Comparison of ENCODE assay signal across 1 cellular context in the genomic region with DNA sequence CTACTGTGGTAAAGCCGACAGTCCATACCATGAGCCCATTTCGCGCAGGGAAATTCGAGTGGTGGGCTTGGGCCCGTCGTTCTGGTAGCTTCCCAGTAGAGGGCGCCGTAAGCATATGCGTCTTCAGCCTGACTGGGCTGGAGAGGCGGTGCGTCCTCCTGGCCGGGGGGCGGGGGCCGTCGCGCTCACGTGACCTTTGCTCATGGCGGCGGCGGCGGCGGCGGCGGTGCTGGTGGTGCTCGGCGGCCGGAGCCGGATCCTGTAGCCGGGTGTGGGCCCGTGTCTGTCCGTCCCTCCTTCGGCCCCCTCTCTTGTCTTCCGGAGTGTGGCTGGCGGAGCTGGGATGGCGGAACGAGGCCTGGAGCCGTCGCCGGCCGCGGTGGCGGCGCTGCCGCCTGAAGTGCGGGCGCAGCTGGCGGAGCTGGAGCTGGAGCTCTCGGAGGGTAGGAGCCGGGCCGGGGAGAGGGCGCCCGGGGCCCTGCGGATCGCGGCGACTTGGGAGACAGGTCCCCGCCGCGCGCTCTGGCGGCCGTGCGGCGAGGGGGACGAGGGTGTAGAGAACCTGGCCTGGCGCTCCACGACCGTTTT.
A peak's percentile ranks its signal among the peaks of the same experiment; 100 is the strongest.
TF ChIP-seq lines count a peak whose summit lies in the region.

A gene with protein sequence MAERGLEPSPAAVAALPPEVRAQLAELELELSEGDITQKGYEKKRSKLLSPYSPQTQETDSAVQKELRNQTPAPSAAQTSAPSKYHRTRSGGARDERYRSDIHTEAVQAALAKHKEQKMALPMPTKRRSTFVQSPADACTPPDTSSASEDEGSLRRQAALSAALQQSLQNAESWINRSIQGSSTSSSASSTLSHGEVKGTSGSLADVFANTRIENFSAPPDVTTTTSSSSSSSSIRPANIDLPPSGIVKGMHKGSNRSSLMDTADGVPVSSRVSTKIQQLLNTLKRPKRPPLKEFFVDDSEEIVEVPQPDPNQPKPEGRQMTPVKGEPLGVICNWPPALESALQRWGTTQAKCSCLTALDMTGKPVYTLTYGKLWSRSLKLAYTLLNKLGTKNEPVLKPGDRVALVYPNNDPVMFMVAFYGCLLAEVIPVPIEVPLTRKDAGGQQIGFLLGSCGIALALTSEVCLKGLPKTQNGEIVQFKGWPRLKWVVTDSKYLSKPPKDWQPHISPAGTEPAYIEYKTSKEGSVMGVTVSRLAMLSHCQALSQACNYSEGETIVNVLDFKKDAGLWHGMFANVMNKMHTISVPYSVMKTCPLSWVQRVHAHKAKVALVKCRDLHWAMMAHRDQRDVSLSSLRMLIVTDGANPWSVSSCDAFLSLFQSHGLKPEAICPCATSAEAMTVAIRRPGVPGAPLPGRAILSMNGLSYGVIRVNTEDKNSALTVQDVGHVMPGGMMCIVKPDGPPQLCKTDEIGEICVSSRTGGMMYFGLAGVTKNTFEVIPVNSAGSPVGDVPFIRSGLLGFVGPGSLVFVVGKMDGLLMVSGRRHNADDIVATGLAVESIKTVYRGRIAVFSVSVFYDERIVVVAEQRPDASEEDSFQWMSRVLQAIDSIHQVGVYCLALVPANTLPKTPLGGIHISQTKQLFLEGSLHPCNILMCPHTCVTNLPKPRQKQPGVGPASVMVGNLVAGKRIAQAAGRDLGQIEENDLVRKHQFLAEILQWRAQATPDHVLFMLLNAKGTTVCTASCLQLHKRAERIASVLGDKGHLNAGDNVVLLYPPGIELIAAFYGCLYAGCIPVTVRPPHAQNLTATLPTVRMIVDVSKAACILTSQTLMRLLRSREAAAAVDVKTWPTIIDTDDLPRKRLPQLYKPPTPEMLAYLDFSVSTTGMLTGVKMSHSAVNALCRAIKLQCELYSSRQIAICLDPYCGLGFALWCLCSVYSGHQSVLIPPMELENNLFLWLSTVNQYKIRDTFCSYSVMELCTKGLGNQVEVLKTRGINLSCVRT (N-terminal part only) (plus strand): TSS at position 188 of the 588 bp plus-strand sequence. CDS start 156 bp downstream, at position 344.

TF ChIP-seq in neural cell, 6 proteins besides CTCF, POLR2A, EP300 and RAD21:
- peak; percentile 76 for TF ChIP-seq MXI1 (conservative IDR thresholded peaks at IDR 0.05; ENCODE audit: poor library complexity, severe bottlenecking)
- peak; percentile 96 for TF ChIP-seq SMC3 (conservative IDR thresholded peaks at IDR 0.05; ENCODE audit: poor library complexity)
- TF ChIP-seq TAF1 (IDR thresholded peaks at IDR 0.05; ENCODE audit: low read depth), result peak; percentile 97
- TF ChIP-seq, protein P1, sequence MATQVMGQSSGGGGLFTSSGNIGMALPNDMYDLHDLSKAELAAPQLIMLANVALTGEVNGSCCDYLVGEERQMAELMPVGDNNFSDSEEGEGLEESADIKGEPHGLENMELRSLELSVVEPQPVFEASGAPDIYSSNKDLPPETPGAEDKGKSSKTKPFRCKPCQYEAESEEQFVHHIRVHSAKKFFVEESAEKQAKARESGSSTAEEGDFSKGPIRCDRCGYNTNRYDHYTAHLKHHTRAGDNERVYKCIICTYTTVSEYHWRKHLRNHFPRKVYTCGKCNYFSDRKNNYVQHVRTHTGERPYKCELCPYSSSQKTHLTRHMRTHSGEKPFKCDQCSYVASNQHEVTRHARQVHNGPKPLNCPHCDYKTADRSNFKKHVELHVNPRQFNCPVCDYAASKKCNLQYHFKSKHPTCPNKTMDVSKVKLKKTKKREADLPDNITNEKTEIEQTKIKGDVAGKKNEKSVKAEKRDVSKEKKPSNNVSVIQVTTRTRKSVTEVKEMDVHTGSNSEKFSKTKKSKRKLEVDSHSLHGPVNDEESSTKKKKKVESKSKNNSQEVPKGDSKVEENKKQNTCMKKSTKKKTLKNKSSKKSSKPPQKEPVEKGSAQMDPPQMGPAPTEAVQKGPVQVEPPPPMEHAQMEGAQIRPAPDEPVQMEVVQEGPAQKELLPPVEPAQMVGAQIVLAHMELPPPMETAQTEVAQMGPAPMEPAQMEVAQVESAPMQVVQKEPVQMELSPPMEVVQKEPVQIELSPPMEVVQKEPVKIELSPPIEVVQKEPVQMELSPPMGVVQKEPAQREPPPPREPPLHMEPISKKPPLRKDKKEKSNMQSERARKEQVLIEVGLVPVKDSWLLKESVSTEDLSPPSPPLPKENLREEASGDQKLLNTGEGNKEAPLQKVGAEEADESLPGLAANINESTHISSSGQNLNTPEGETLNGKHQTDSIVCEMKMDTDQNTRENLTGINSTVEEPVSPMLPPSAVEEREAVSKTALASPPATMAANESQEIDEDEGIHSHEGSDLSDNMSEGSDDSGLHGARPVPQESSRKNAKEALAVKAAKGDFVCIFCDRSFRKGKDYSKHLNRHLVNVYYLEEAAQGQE (IDR thresholded peaks at IDR 0.05; ENCODE audit: borderline replicate concordance), result peak; percentile 82
- TF ChIP-seq EZH2 (IDR thresholded peaks at IDR 0.05; ENCODE audit: borderline replicate concordance, insufficient read depth, low read length, poor library complexity, severe bottlenecking), result no peak
- peak; percentile 95 for TF ChIP-seq POLR2AphosphoS5 (IDR thresholded peaks at IDR 0.05)
